ENCODE assay signal across 8 cellular contexts in the genomic region with DNA sequence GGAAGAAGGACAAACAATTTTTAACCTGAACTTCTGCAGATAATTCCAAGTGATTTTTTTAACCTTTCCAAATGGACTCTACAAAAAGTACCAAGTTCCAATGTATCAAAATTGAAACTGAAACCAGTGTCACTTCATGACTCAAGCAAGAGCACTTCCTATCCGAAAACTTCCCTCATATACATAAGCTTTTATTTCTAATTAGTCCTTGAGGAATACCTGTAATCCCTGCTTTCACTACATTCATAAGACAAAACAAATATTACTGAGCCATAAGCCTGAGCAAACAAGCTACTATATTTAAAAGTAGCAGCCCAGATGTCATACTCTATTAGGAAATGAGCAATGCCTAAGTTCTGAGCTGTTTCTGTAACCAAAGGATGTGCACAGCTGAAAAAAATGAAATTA.
DNase-seq lines count a peak whose midpoint lies in the region; ATAC-seq, FAIRE-seq and TF ChIP-seq lines count a peak whose summit lies in the region.

No MANE protein-coding gene starts in this region.

- H3K4me3 ChIP-seq in cardiac fibroblast (replicated peaks in 1 of 2; ENCODE audit: low read depth in 2 of 2, low read length in 2 of 2) (peak overlapping the region in 1 of 2 donors; percentile 33), ovary (peak overlapping the region; percentile 15), HAP-1 (no peak overlapping the region)

- TF ChIP-seq CTCF in cardiac fibroblast (IDR thresholded peaks at IDR 0.05; ENCODE audit: low read depth, low read length) = no peak
- no peak for TF ChIP-seq CTCF in ovary (IDR thresholded peaks at IDR 0.05)

- ATAC-seq in HG03565 (IDR thresholded peaks at IDR 0.05; ENCODE audit: unreplicated experiment) = peak; percentile 30

- in situ Hi-C loops in HAP-1 (cut with MboI; ENCODE audit: low sequenced_read_pairs) = no loop called here

- 22 to 38% (median 23%) methylated on average over 1 of the region's 1 CpG for WGBS in ovary, 3 donors

- H3K9me3 ChIP-seq in ovary (no peaks in the 10 kb centered on the region), HAP-1 (no peaks in the 10 kb centered on the region)

- H3K4me1 ChIP-seq in ovary (ENCODE audit: insufficient read depth) = peaks cover 17% of the 10 kb centered on the region
- peaks cover 8% of the 10 kb centered on the region for H3K4me1 ChIP-seq in HAP-1

- TF ChIP-seq POLR2A in ovary (IDR thresholded peaks at IDR 0.05) (no peak), H54 (IDR thresholded peaks at IDR 0.05; ENCODE audit: low read depth, low read length) (no peak)

- no peaks in the 10 kb centered on the region for H3K36me3 ChIP-seq in ovary
- no peaks in the 10 kb centered on the region for H3K36me3 ChIP-seq in HAP-1 (replicated peaks)

- H3K27ac ChIP-seq in ovary = peak overlapping the region in 1 of 2 donors; percentile 35

- DNase-seq in GM18507 (ENCODE audit: extremely low spot score, insufficient read length, low read depth) = no peak
- DNase-seq in cardiac fibroblast (ENCODE audit: low read depth in 2 of 2) = peak; percentile 32 to 83
- DNase-seq in ovary = no peak
- no peak for DNase-seq in HAP-1 (ENCODE audit: low spot score in 2 of 2)
- no peak for DNase-seq in H54 (ENCODE audit: insufficient read length, low spot score)
- DNase-seq in NCI-H2171 treated with DMSO at 0.1 percent for 48 hours (lab: John Stamatoyannopoulos, UW) = no peak
- no peak for DNase-seq in GOT3 (lab: John Stamatoyannopoulos, UW)

- FAIRE-seq in GM18507 (lab: Jason Lieb, UNC) (peak; percentile 83), H54 (lab: Jason Lieb, UNC) (no peak)

- intact Hi-C loops in ovary (cut with DNase I) = no loop called here

- TF ChIP-seq EP300 in ovary (IDR thresholded peaks at IDR 0.05) = no peak

- no peaks in the 10 kb centered on the region for H3K27me3 ChIP-seq in ovary
- no peaks in the 10 kb centered on the region for H3K27me3 ChIP-seq in HAP-1 (ENCODE audit: low read depth)

Comparison
In these comparisons a context has a peak if more than half of its experiments do, and no peak if none do; other contexts are left out.
1. DNase-seq: peak in cardiac fibroblast (2 of 2); none in GM18507 (single experiment), ovary (0 of 5), HAP-1 (0 of 2), H54 (single experiment), NCI-H2171 treated with DMSO at 0.1 percent for 48 hours (single experiment) and GOT3 (single experiment).